ENCODE assay signal across 18 cellular contexts in the genomic region with DNA sequence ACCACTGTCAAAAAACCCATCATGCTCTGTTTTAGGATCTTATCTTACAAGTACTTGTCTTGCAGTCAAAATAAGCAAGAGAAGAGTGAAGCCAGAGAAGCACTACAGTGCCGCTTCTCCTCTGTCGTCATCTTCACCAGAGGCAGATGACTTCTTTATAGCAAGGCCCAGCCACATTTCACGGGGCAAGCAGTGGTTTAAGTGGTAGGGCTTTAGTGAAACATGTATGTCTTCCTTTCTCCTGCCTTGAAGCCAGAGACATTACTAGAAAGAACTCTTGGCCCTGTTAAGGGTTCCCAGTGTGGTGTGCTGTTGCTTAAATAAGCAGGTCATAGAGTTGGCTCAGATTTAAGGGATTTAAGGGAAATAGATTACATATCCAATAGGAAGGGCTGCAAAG. TPM values are rescaled to one million over a fixed set of nuclear protein-coding genes. Genes with fewer than 3 reads are reported as not detected.
A peak's percentile ranks its signal among the peaks of the same experiment; 100 is the strongest.
DNase-seq lines count a peak whose midpoint lies in the region; ATAC-seq and TF ChIP-seq lines count a peak whose summit lies in the region.
"Had no signal": no experiment of that assay in that cellular context is flagged by ENCODE, and none has a peak within 500 bp of the region (broad histone marks: within the 10 kb centered on the region; RNA-seq: fewer than 3 reads in every experiment).

No MANE protein-coding gene starts in this region.

- whole genome bisulfite sequencing in endodermal cell (ENCODE audit: insufficient coverage in 1 of 2, insufficient read length in 1 of 2), 2 experiments: 88 to 91% methylated on average over 2 to 3 of the region's 3 CpGs

- peaks cover 59% of the 10 kb centered on the region for H3K36me3 ChIP-seq in endodermal cell (ENCODE audit: control insufficient read depth, insufficient read depth, low read length)
- H3K36me3 ChIP-seq in rectal smooth muscle tissue (ENCODE audit: control insufficient read depth, insufficient read depth, low read length): peaks cover 3% of the 10 kb centered on the region

- H3K4me3 Mint-ChIP-seq in activated naive CD4-positive, alpha-beta T cell treated with anti-CD3 and anti-CD28 coated beads, Interleukin-2, amount 50 U/mL, for 24 hours: no peak overlapping the region
- no peak overlapping the region for H3K4me3 Mint-ChIP-seq in activated naive CD4-positive, alpha-beta T cell treated with anti-CD3 and anti-CD28 coated beads, Interleukin-2, amount 10 ng/mL, durations not matched to agents 7 days and 5 days
- no peak overlapping the region for H3K4me3 Mint-ChIP-seq in endodermal cell
- H3K4me3 Mint-ChIP-seq: B cell; CD4-positive, CD25-positive, alpha-beta regulatory T cell; CD8-positive, alpha-beta T cell had no signal

- no peak for DNase-seq in activated naive CD4-positive, alpha-beta T cell treated with anti-CD3 and anti-CD28 coated beads, Interleukin-2, amount 10 ng/mL, durations not matched to agents 7 days and 5 days
- no peak for DNase-seq in endodermal cell
- no peak for DNase-seq in epidermal melanocyte (ENCODE audit: insufficient read length, low spot score)
- DNase-seq: Caco-2; CD4-positive, CD25-positive, alpha-beta regulatory T cell; CD8-positive, alpha-beta T cell; DMS153; DND-41; GM23248; H7; HCEC 1CT had no signal

- H3K27me3 Mint-ChIP-seq in activated naive CD4-positive, alpha-beta T cell treated with anti-CD3 and anti-CD28 coated beads, Interleukin-2, amount 50 U/mL, for 24 hours: no peaks in the 10 kb centered on the region
- no peaks in the 10 kb centered on the region for H3K27me3 Mint-ChIP-seq in activated naive CD4-positive, alpha-beta T cell treated with anti-CD3 and anti-CD28 coated beads, Interleukin-2, amount 10 ng/mL, durations not matched to agents 7 days and 5 days
- no peaks in the 10 kb centered on the region for H3K27me3 Mint-ChIP-seq in endodermal cell (ENCODE audit: insufficient read depth)
- H3K27me3 Mint-ChIP-seq: B cell; CD4-positive, CD25-positive, alpha-beta regulatory T cell had no signal

- no peak overlapping the region for H3K27ac ChIP-seq in endodermal cell (ENCODE audit: low read depth, low read length)
- H3K27ac ChIP-seq in rectal smooth muscle tissue (ENCODE audit: low read depth, low read length): peak overlapping the region; percentile 14
- H3K27ac ChIP-seq: 22Rv1, BLaER1, C4-2B, GM23248 had no signal

- no peaks in the 10 kb centered on the region for H3K9me3 ChIP-seq in endodermal cell (ENCODE audit: control insufficient read depth, low read length)
- H3K9me3 ChIP-seq: BLaER1, Caco-2 had no signal

- H3K4me1 ChIP-seq in endodermal cell (ENCODE audit: control insufficient read depth, insufficient read depth, low read length) (no peaks in the 10 kb centered on the region), rectal smooth muscle tissue (ENCODE audit: control insufficient read depth, insufficient read depth, low read length) (no peaks in the 10 kb centered on the region)
- H3K4me1 ChIP-seq: BLaER1, Caco-2 had no signal

- H3K27me3 ChIP-seq in endodermal cell (ENCODE audit: control insufficient read depth, insufficient read depth, low read length, poor library complexity, severe bottlenecking) (no peaks in the 10 kb centered on the region), rectal smooth muscle tissue (ENCODE audit: control insufficient read depth, insufficient read depth, low read length) (no peaks in the 10 kb centered on the region)
- H3K27me3 ChIP-seq: BLaER1 had no signal

- peak overlapping the region; percentile 30 for H3K27ac Mint-ChIP-seq in activated naive CD4-positive, alpha-beta T cell treated with anti-CD3 and anti-CD28 coated beads, Interleukin-2, amount 50 U/mL, for 24 hours
- H3K27ac Mint-ChIP-seq in activated naive CD4-positive, alpha-beta T cell treated with anti-CD3 and anti-CD28 coated beads, Interleukin-2, amount 10 ng/mL, durations not matched to agents 7 days and 5 days: no peak overlapping the region
- H3K27ac Mint-ChIP-seq in endodermal cell: peak overlapping the region; percentile 69
- H3K27ac Mint-ChIP-seq: B cell; CD8-positive, alpha-beta T cell had no signal

- H3K4me1 Mint-ChIP-seq in activated naive CD4-positive, alpha-beta T cell treated with anti-CD3 and anti-CD28 coated beads, Interleukin-2, amount 50 U/mL, for 24 hours: no peaks in the 10 kb centered on the region
- no peaks in the 10 kb centered on the region for H3K4me1 Mint-ChIP-seq in activated naive CD4-positive, alpha-beta T cell treated with anti-CD3 and anti-CD28 coated beads, Interleukin-2, amount 10 ng/mL, durations not matched to agents 7 days and 5 days
- peaks cover 5% of the 10 kb centered on the region for H3K4me1 Mint-ChIP-seq in endodermal cell
- H3K4me1 Mint-ChIP-seq: B cell; CD4-positive, CD25-positive, alpha-beta regulatory T cell had no signal

- H3K4me3 ChIP-seq in endodermal cell (ENCODE audit: low read length) (no peak overlapping the region), rectal smooth muscle tissue (ENCODE audit: low read length) (no peak overlapping the region)
- H3K4me3 ChIP-seq: BLaER1, GM23248 had no signal

- H3K9me3 Mint-ChIP-seq in activated naive CD4-positive, alpha-beta T cell treated with anti-CD3 and anti-CD28 coated beads, Interleukin-2, amount 50 U/mL, for 24 hours: no peaks in the 10 kb centered on the region
- no peaks in the 10 kb centered on the region for H3K9me3 Mint-ChIP-seq in activated naive CD4-positive, alpha-beta T cell treated with anti-CD3 and anti-CD28 coated beads, Interleukin-2, amount 10 ng/mL, durations not matched to agents 7 days and 5 days
- no peaks in the 10 kb centered on the region for H3K9me3 Mint-ChIP-seq in endodermal cell
- H3K9me3 Mint-ChIP-seq: CD4-positive, CD25-positive, alpha-beta regulatory T cell; CD8-positive, alpha-beta T cell had no signal

- TF ChIP-seq CTCF in endodermal cell (conservative IDR thresholded peaks at IDR 0.05): no peak

- CTCF ChIA-PET in activated naive CD4-positive, alpha-beta T cell treated with anti-CD3 and anti-CD28 coated beads, Interleukin-2, amount 10 ng/mL, durations not matched to agents 7 days and 5 days (lab: Charles Lee): no interaction called here

- H3K9ac ChIP-seq in endodermal cell (ENCODE audit: extremely low read depth, low read length, poor library complexity, severe bottlenecking) (no peak overlapping the region), rectal smooth muscle tissue (ENCODE audit: low read length) (no peak overlapping the region)
- H3K9ac ChIP-seq: BLaER1, GM23248 had no signal

- no peak for ATAC-seq in HG03469 (IDR thresholded peaks at IDR 0.05; ENCODE audit: unreplicated experiment)
- ATAC-seq: CD8-positive, alpha-beta T cell had no signal

- H3K36me3 Mint-ChIP-seq in activated naive CD4-positive, alpha-beta T cell treated with anti-CD3 and anti-CD28 coated beads, Interleukin-2, amount 50 U/mL, for 24 hours: peaks cover 18% of the 10 kb centered on the region
- peaks cover 13% of the 10 kb centered on the region for H3K36me3 Mint-ChIP-seq in activated naive CD4-positive, alpha-beta T cell treated with anti-CD3 and anti-CD28 coated beads, Interleukin-2, amount 10 ng/mL, durations not matched to agents 7 days and 5 days
- peaks cover 64% of the 10 kb centered on the region for H3K36me3 Mint-ChIP-seq in endodermal cell (ENCODE audit: low read depth)

RNA-seq across cellular contexts. Expression of a gene that starts 42.9 kb away (rescaled TPM):
- total RNA-seq in endodermal cell: 10 to 100 TPM in 1 of 2 donors, 1 to 10 TPM in 1; 7.7 to 11.4 TPM
- 6.4 TPM for polyA plus RNA-seq in endodermal cell (2013, experiment 1 of 2)
- polyA plus RNA-seq in endodermal cell (2013, experiment 2 of 2): 6.6 TPM
- total RNA-seq: B cell had no signal
